In the genomic region with DNA sequence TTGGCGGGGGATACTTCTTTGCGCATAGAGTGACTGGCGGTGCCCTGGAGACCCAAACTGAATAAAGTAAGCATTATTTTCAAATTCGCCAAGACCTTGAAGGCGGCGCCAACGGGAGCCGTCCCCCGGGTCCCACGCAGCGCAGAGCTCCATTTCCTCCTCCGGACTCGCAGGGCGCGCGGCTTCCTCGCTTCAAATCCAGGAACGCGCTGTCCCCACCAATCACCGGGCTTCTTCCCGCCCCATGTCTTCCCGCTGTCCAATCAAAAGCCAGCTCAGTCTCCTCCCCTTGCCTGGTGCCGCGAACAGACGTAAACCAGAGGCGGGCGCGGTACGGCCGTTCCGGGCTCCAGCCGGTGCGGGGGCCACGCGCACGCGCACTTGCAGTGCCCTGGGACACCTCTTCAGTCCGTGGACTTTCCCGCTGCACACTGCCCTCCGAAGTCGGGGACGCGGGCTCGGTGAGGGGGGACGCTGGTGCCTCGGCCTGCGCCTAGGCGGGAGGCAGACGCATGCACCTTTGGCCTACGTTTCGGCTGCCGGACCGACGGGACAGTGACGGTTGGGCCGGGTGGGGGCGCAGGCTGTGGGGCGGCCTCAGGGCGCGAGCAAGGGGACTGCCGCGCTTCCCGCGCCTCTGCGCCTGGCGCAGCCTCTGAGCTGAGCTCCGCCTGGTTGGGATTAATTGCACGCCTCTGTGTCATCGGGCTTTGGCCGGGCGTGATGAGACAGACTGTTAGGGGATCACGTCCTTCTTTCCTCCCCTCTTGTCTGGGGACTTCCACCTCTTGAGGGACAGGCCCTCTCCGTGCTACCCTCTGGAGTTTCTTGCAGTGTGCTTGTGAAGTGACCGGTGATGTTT, we compare ENCODE assay signal across 8 cellular contexts. TPM values are rescaled to one million over a fixed set of nuclear protein-coding genes. Genes with fewer than 3 reads are reported as not detected.
DNase-seq lines count a peak whose midpoint lies in the region; ATAC-seq and TF ChIP-seq lines count a peak whose summit lies in the region.

CEP192 (plus strand) TSS at position 386 of the 862 bp plus-strand sequence. CDS start 8,063 bp downstream, outside the sequence.

- peaks cover 15% of the 10 kb centered on the region for H3K4me1 Mint-ChIP-seq in activated naive CD8-positive, alpha-beta T cell treated with anti-CD3 and anti-CD28 coated beads, Interleukin-2, amount 10 ng/mL, durations not matched to agents 7 days and 5 days

- 0 to 1% (median 0%) methylated on average over 41 to 74 of the region's 74 CpGs for WGBS in ovary, 3 donors
- WGBS in thyroid gland, 2 donors: 0 to 1% methylated on average over 34 to 56 of the region's 74 CpGs

- H3K27me3 Mint-ChIP-seq in activated naive CD8-positive, alpha-beta T cell treated with anti-CD3 and anti-CD28 coated beads, Interleukin-2, amount 10 ng/mL, durations not matched to agents 7 days and 5 days: no peaks in the 10 kb centered on the region

- intact Hi-C loops in head of caudate nucleus (cut with DNase I) (loop anchor here (2.0 kb wide), 1 partner anchor 42 kb away; the partner anchor contains the start of gene SEH1L), ovary (cut with DNase I) (no loop called here), thyroid gland (cut with DNase I) (no loop called here)

- no peaks in the 10 kb centered on the region for H3K9me3 ChIP-seq in SU-DHL-6 (ENCODE audit: insufficient read depth, low read length)
- no peaks in the 10 kb centered on the region for H3K9me3 ChIP-seq in ovary
- H3K9me3 ChIP-seq in thyroid gland: no peaks in the 10 kb centered on the region

- peaks cover 49% of the 10 kb centered on the region for H3K79me2 ChIP-seq in SU-DHL-6 (ENCODE audit: insufficient read depth, low read length)

- H3K4me3 ChIP-seq in GM12865 (ENCODE audit: low read depth, low read length): peak within 1 kb of the TSS; percentile 93
- peak within 1 kb of the TSS; percentile 86 for H3K4me3 ChIP-seq in SU-DHL-6 (ENCODE audit: insufficient read depth, low read length, poor library complexity, severe bottlenecking)
- H3K4me3 ChIP-seq in ovary: peak within 1 kb of the TSS; percentile 79
- peak within 1 kb of the TSS; percentile 44 to 84 (median 78) for H3K4me3 ChIP-seq in thyroid gland (replicated peaks in 1 of 3)

- ATAC-seq in HG02678 (IDR thresholded peaks at IDR 0.05; ENCODE audit: unreplicated experiment): peak; percentile 90
- peak; percentile 93 for ATAC-seq in activated naive CD8-positive, alpha-beta T cell treated with anti-CD3 and anti-CD28 coated beads, Interleukin-2, amount 10 ng/mL, durations not matched to agents 7 days and 5 days (ENCODE audit: low read depth)

- POLR2A ChIA-PET in activated naive CD8-positive, alpha-beta T cell treated with anti-CD3 and anti-CD28 coated beads, Interleukin-2, amount 10 ng/mL, durations not matched to agents 7 days and 5 days (lab: Charles Lee): interaction anchor here (0.6 to 3.3 kb wide), 26 partner anchors 15 to 623 kb away, joined by 3 to 37 read pairs (median 4); partner anchors contain the start of genes AFG3L2, CEP76, PTPN2 and SEH1L

- TF ChIP-seq EP300 in ovary (IDR thresholded peaks at IDR 0.05): no peak

- H2AFZ ChIP-seq in SU-DHL-6 (ENCODE audit: low read depth, low read length, severe bottlenecking): peak within 1 kb of the TSS; percentile 83

- TF ChIP-seq CTCF in GM12865 (IDR thresholded peaks at IDR 0.05; ENCODE audit: insufficient read depth, low read depth, low read length, missing control alignments) (no peak), SU-DHL-6 (IDR thresholded peaks at IDR 0.05; ENCODE audit: insufficient read depth, low read length, poor library complexity, severe bottlenecking) (no peak), ovary (IDR thresholded peaks at IDR 0.05) (peak in 1 of 3 donors; percentile 15), thyroid gland (IDR thresholded peaks at IDR 0.05) (peak in 2 of 6 experiments; percentile 5 to 15)

- H3F3A ChIP-seq in SU-DHL-6 (ENCODE audit: insufficient read depth): peaks cover 19% of the 10 kb centered on the region

- H3K27ac ChIP-seq in SU-DHL-6 (ENCODE audit: low read depth, low read length) (peak within 1 kb of the TSS; percentile 87), ovary (peak within 1 kb of the TSS in 1 of 2 donors; percentile 38), thyroid gland (peak within 1 kb of the TSS; percentile 60 to 92 (median 86))

- H4K20me1 ChIP-seq in SU-DHL-6 (ENCODE audit: low read depth, low read length): peaks cover 22% of the 10 kb centered on the region

- H3K9me3 Mint-ChIP-seq in activated naive CD8-positive, alpha-beta T cell treated with anti-CD3 and anti-CD28 coated beads, Interleukin-2, amount 10 ng/mL, durations not matched to agents 7 days and 5 days: no peaks in the 10 kb centered on the region

- peak within 1 kb of the TSS; percentile 91 for H3K4me2 ChIP-seq in SU-DHL-6 (ENCODE audit: low read depth, low read length, poor library complexity, severe bottlenecking)

- TF ChIP-seq POLR2A in ovary (IDR thresholded peaks at IDR 0.05) (peak; percentile 45), thyroid gland (IDR thresholded peaks at IDR 0.05) (peak; percentile 33 to 84)

- H3K36me3 Mint-ChIP-seq in activated naive CD8-positive, alpha-beta T cell treated with anti-CD3 and anti-CD28 coated beads, Interleukin-2, amount 10 ng/mL, durations not matched to agents 7 days and 5 days: peaks cover 11% of the 10 kb centered on the region

- no peaks in the 10 kb centered on the region for H3K9me2 ChIP-seq in SU-DHL-6 (replicated peaks; ENCODE audit: insufficient read depth, low read length)

- DNase-seq in GM12865 (ENCODE audit: low read depth) (peak; percentile 99), NCI-H128 (lab: John Stamatoyannopoulos, UW; ENCODE audit: unreplicated experiment) (peak; percentile 97), head of caudate nucleus (peak; percentile 95 to 99 (median 98)), ovary (peak; percentile 96 to 98 (median 96)), thyroid gland (peak; percentile 97 to 98)
- peak; percentile 96 for DNase-seq in activated naive CD8-positive, alpha-beta T cell treated with anti-CD3 and anti-CD28 coated beads, Interleukin-2, amount 10 ng/mL, durations not matched to agents 7 days and 5 days

- H3K4me3 Mint-ChIP-seq in activated naive CD8-positive, alpha-beta T cell treated with anti-CD3 and anti-CD28 coated beads, Interleukin-2, amount 10 ng/mL, durations not matched to agents 7 days and 5 days: peak within 1 kb of the TSS; percentile 100

- H3K4me1 ChIP-seq in ovary (ENCODE audit: insufficient read depth) (peaks cover 15% of the 10 kb centered on the region), thyroid gland (peaks cover 14 to 15% of the 10 kb centered on the region in 2 donors)

- no peaks in the 10 kb centered on the region for H3K27me3 ChIP-seq in SU-DHL-6 (ENCODE audit: low read length)
- H3K27me3 ChIP-seq in ovary: no peaks in the 10 kb centered on the region
- no peaks in the 10 kb centered on the region for H3K27me3 ChIP-seq in thyroid gland

- H3K9ac ChIP-seq in SU-DHL-6 (ENCODE audit: low read length): peak within 1 kb of the TSS; percentile 94

- H3K27ac Mint-ChIP-seq in activated naive CD8-positive, alpha-beta T cell treated with anti-CD3 and anti-CD28 coated beads, Interleukin-2, amount 10 ng/mL, durations not matched to agents 7 days and 5 days: peak within 1 kb of the TSS; percentile 87

- 0 out of 2 replicates have a peak, but pooled peaks cover 2% of the 10 kb centered on the region for H3K36me3 ChIP-seq in SU-DHL-6 (ENCODE audit: low read length)
- H3K36me3 ChIP-seq in ovary: no peaks in the 10 kb centered on the region
- no peaks in the 10 kb centered on the region for H3K36me3 ChIP-seq in thyroid gland

RNA-seq across cellular contexts. Expression of gene CEP192, which starts in this region (rescaled TPM):
- 10 to 100 TPM; 49.8 to 50.6 TPM for total RNA-seq in activated naive CD8-positive, alpha-beta T cell treated with anti-CD3 and anti-CD28 coated beads, Interleukin-2, amount 10 ng/mL, durations not matched to agents 7 days and 5 days
- total RNA-seq in ovary (10 to 100 TPM; 19.3 to 48.6 (median 36.1) TPM), thyroid gland (10 to 100 TPM; 23.8 to 36.0 (median 32.2) TPM)
- 10 to 100 TPM; 18.0 to 21.5 TPM for polyA plus RNA-seq in ovary
